Comparison of ENCODE assay signal across 11 cellular contexts in genomic region chr7:5696346-5697100, GRCh38.
A peak's percentile ranks its signal among the peaks of the same experiment; 100 is the strongest.
DNase-seq lines count a peak whose midpoint lies in the region; FAIRE-seq and TF ChIP-seq lines count a peak whose summit lies in the region.
"Had no signal": no experiment of that assay in that cellular context is flagged by ENCODE, and none has a peak within 500 bp of the region (broad histone marks: within the 10 kb centered on the region; RNA-seq: fewer than 3 reads in every experiment).

No MANE protein-coding gene starts in this region.

- H3K4me3 ChIP-seq in smooth muscle cell: no peak overlapping the region

- peak overlapping the region; percentile 70 for H3K27ac Mint-ChIP-seq in activated T-helper 1 cell treated with anti-CD3 and anti-CD28 coated beads, Interleukin-12 subunit alpha, Interleukin-12 subunit beta, Interleukin-2, Interleukin-4 antibody, amounts not matched to agents 30 ng/mL and 10 ng/mL and 1 ng/mL, durations not matched to agents 14 hours and 24 hours and 36 hours

- no peaks in the 10 kb centered on the region for H3K9me3 Mint-ChIP-seq in activated T-helper 1 cell treated with anti-CD3 and anti-CD28 coated beads, Interleukin-12 subunit alpha, Interleukin-12 subunit beta, Interleukin-2, Interleukin-4 antibody, amounts not matched to agents 30 ng/mL and 10 ng/mL and 1 ng/mL, durations not matched to agents 14 hours and 24 hours and 36 hours
- H3K9me3 Mint-ChIP-seq: T-helper 1 cell treated with Interleukin-12 subunit alpha and Interleukin-12 subunit beta and Interleukin-4 antibody, amounts not matched to agents 30 μg/mL and 1 μg/mL, for 36 hours had no signal

- 41% methylated on average over 17 of the region's 17 CpGs for WGBS in smooth muscle cell (ENCODE audit: low lambda C conversion rate)

- peaks cover 37% of the 10 kb centered on the region for H3K4me1 ChIP-seq in smooth muscle cell (ENCODE audit: low read depth)

- intact Hi-C loops in activated T-helper 1 cell treated with anti-CD3 and anti-CD28 coated beads, Interleukin-12 subunit alpha, Interleukin-12 subunit beta, Interleukin-2, Interleukin-4 antibody, amounts not matched to agents 30 ng/mL and 10 ng/mL and 1 ng/mL, durations not matched to agents 14 hours and 24 hours and 36 hours (cut with micrococcal nuclease): no loop called here

- no peak overlapping the region for H3K4me3 Mint-ChIP-seq in activated T-helper 1 cell treated with anti-CD3 and anti-CD28 coated beads, Interleukin-12 subunit alpha, Interleukin-12 subunit beta, Interleukin-2, Interleukin-4 antibody, amounts not matched to agents 30 ng/mL and 10 ng/mL and 1 ng/mL, durations not matched to agents 14 hours and 24 hours and 36 hours

- H3K9ac ChIP-seq in smooth muscle cell (ENCODE audit: low read depth): peak overlapping the region; percentile 84

- H3K4me2 ChIP-seq in smooth muscle cell: peak overlapping the region; percentile 82

- peak; percentile 56 for FAIRE-seq in GM12892 (lab: Jason Lieb, UNC)

- H3F3A ChIP-seq in smooth muscle cell (ENCODE audit: low read depth): peaks cover 58% of the 10 kb centered on the region

- peaks cover 9% of the 10 kb centered on the region for H4K20me1 ChIP-seq in smooth muscle cell (ENCODE audit: low read depth)

- H3K9me3 ChIP-seq in smooth muscle cell (replicated peaks; ENCODE audit: low read depth): no peaks in the 10 kb centered on the region

- no peak for TF ChIP-seq CTCF in smooth muscle cell (IDR thresholded peaks at IDR 0.05; ENCODE audit: borderline replicate concordance, insufficient read depth, poor library complexity, severe bottlenecking)

- in situ Hi-C loops in G401 (cut with HindIII; ENCODE audit: low sequenced_read_pairs): no loop called here

- H3K4me1 Mint-ChIP-seq in activated T-helper 1 cell treated with anti-CD3 and anti-CD28 coated beads, Interleukin-12 subunit alpha, Interleukin-12 subunit beta, Interleukin-2, Interleukin-4 antibody, amounts not matched to agents 30 ng/mL and 10 ng/mL and 1 ng/mL, durations not matched to agents 14 hours and 24 hours and 36 hours (ENCODE audit: low read depth): peaks cover 92% of the 10 kb centered on the region

- TF ChIP-seq POLR2A in GM12892 (IDR thresholded peaks at IDR 0.05; ENCODE audit: low read depth, low read length): no peak

- H3K36me3 ChIP-seq in smooth muscle cell (ENCODE audit: low read depth): no peaks in the 10 kb centered on the region

- no peak overlapping the region for H2AFZ ChIP-seq in smooth muscle cell (ENCODE audit: low read depth)

- H3K79me2 ChIP-seq in smooth muscle cell (ENCODE audit: low read depth): no peaks in the 10 kb centered on the region

- peak overlapping the region; percentile 58 for H3K27ac ChIP-seq in layer of hippocampus (ENCODE audit: low read depth, low read length)
- H3K27ac ChIP-seq in smooth muscle cell (ENCODE audit: low read depth): peak overlapping the region; percentile 100

- no peak for DNase-seq in GM12892 (ENCODE audit: insufficient read length)
- no peak for DNase-seq in activated T-helper 1 cell treated with anti-CD3 and anti-CD28 coated beads, Interleukin-12 subunit alpha, Interleukin-12 subunit beta, Interleukin-2, Interleukin-4 antibody, amounts not matched to agents 30 ng/mL and 10 ng/mL and 1 ng/mL, durations not matched to agents 14 hours and 24 hours and 36 hours (ENCODE audit: low spot score)
- no peak for DNase-seq in smooth muscle cell (lab: John Stamatoyannopoulos, UW; ENCODE audit: unreplicated experiment)
- no peak for DNase-seq in G401 (ENCODE audit: low spot score)
- no peak for DNase-seq in HT-29 (ENCODE audit: low spot score)
- DNase-seq in NCI-H1694 (lab: John Stamatoyannopoulos, UW): no peak
- DNase-seq in AG08396 (ENCODE audit: low spot score): no peak
- DNase-seq: NCI-H2107; stimulated activated naive CD4-positive, alpha-beta T cell treated with Interleukin-2 at 50 U/mL for 16 hours had no signal

- no peaks in the 10 kb centered on the region for H3K27me3 ChIP-seq in layer of hippocampus (ENCODE audit: control insufficient read depth, insufficient read depth, low read length)
- no peaks in the 10 kb centered on the region for H3K27me3 ChIP-seq in smooth muscle cell (ENCODE audit: low read depth)

- peaks cover 21% of the 10 kb centered on the region for H3K27me3 Mint-ChIP-seq in activated T-helper 1 cell treated with anti-CD3 and anti-CD28 coated beads, Interleukin-12 subunit alpha, Interleukin-12 subunit beta, Interleukin-2, Interleukin-4 antibody, amounts not matched to agents 30 ng/mL and 10 ng/mL and 1 ng/mL, durations not matched to agents 14 hours and 24 hours and 36 hours (ENCODE audit: insufficient read depth)

- peaks cover 24% of the 10 kb centered on the region for H3K36me3 Mint-ChIP-seq in activated T-helper 1 cell treated with anti-CD3 and anti-CD28 coated beads, Interleukin-12 subunit alpha, Interleukin-12 subunit beta, Interleukin-2, Interleukin-4 antibody, amounts not matched to agents 30 ng/mL and 10 ng/mL and 1 ng/mL, durations not matched to agents 14 hours and 24 hours and 36 hours (ENCODE audit: low read depth)
